ENCODE assay signal across 1 cellular context in the genomic region with DNA sequence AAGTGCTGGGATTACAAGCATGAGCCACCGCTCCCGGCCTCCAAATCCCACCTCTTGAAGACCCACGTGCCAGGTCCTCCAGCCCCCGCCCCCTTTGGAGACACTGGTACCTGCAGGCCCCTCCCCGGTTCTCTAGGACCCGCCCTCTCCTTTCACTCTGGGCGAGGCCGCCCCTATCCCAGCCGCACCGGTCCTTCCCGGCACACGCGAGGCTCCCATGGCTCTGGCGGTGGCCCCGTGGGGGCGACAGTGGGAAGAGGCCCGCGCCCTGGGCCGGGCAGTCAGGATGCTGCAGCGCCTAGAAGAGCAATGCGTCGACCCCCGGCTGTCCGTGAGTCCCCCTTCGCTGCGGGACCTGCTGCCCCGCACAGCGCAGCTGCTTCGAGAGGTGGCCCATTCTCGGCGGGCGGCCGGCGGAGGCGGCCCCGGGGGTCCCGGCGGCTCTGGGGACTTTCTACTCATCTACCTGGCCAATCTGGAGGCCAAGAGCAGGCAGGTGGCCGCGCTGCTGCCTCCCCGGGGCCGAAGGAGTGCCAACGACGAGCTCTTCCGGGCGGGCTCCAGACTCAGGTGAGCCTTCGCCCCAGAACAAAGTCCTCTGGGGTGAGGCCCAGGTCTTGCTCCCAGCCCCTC.
TF ChIP-seq lines count a peak whose summit lies in the region.

A gene with protein sequence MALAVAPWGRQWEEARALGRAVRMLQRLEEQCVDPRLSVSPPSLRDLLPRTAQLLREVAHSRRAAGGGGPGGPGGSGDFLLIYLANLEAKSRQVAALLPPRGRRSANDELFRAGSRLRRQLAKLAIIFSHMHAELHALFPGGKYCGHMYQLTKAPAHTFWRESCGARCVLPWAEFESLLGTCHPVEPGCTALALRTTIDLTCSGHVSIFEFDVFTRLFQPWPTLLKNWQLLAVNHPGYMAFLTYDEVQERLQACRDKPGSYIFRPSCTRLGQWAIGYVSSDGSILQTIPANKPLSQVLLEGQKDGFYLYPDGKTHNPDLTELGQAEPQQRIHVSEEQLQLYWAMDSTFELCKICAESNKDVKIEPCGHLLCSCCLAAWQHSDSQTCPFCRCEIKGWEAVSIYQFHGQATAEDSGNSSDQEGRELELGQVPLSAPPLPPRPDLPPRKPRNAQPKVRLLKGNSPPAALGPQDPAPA (plus strand): TSS at position 176 of the 633 bp plus-strand sequence. CDS start 42 bp downstream, at position 218.

TF ChIP-seq in H1, 55 proteins besides CTCF, POLR2A, EP300 and RAD21 (continued from another document):
- peak; percentile 90 for TF ChIP-seq TBP (IDR thresholded peaks at IDR 0.05; ENCODE audit: low read depth, low read length)
- no peak for TF ChIP-seq ZNF274 (IDR thresholded peaks at IDR 0.05; ENCODE audit: borderline replicate concordance, extremely low read depth, low read length)
- peak; percentile 74 for TF ChIP-seq PHF8 (conservative IDR thresholded peaks at IDR 0.05; ENCODE audit: low read depth, low read length)
- TF ChIP-seq SIX5 (IDR thresholded peaks at IDR 0.05; ENCODE audit: low read depth, low read length) = no peak
- peak; percentile 66 for TF ChIP-seq KDM4A (IDR thresholded peaks at IDR 0.05; ENCODE audit: low read depth, low read length, severe bottlenecking)
- peak; percentile 63; the same call in 1 of the 2 replicates for TF ChIP-seq TAF1 (IDR thresholded peaks at IDR 0.05; ENCODE audit: low read depth, low read length)
- TF ChIP-seq, protein P1, sequence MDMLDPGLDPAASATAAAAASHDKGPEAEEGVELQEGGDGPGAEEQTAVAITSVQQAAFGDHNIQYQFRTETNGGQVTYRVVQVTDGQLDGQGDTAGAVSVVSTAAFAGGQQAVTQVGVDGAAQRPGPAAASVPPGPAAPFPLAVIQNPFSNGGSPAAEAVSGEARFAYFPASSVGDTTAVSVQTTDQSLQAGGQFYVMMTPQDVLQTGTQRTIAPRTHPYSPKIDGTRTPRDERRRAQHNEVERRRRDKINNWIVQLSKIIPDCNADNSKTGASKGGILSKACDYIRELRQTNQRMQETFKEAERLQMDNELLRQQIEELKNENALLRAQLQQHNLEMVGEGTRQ (IDR thresholded peaks at IDR 0.05; ENCODE audit: low read length) = peak; percentile 63
- no peak for TF ChIP-seq CBX5 (IDR thresholded peaks at IDR 0.05; ENCODE audit: low read depth, low read length)
- no peak for TF ChIP-seq HDAC6 (IDR thresholded peaks at IDR 0.05; ENCODE audit: low read depth, low read length)
- TF ChIP-seq, protein P2, sequence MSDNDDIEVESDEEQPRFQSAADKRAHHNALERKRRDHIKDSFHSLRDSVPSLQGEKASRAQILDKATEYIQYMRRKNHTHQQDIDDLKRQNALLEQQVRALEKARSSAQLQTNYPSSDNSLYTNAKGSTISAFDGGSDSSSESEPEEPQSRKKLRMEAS (IDR thresholded peaks at IDR 0.05) = peak; percentile 82
- TF ChIP-seq, protein P3, sequence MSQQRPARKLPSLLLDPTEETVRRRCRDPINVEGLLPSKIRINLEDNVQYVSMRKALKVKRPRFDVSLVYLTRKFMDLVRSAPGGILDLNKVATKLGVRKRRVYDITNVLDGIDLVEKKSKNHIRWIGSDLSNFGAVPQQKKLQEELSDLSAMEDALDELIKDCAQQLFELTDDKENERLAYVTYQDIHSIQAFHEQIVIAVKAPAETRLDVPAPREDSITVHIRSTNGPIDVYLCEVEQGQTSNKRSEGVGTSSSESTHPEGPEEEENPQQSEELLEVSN (IDR thresholded peaks at IDR 0.05) = peak; percentile 74
- peak in 1 of 2 experiments; percentile 37; a peak in 1 of 4 replicates for TF ChIP-seq HDAC2 (IDR thresholded peaks at IDR 0.05; ENCODE audit: borderline replicate concordance in 1 of 2, low read depth in 2 of 2, low read length in 2 of 2)
- no peak for TF ChIP-seq BCL11A (IDR thresholded peaks at IDR 0.05; ENCODE audit: low read depth in 2 of 2, low read length in 2 of 2)
TF ChIP-seq in H1: peak in this region for 8.
